ENCODE assay signal across 13 cellular contexts in genomic region chr11:446886-447285, GRCh38. TPM values are rescaled to one million over a fixed set of nuclear protein-coding genes. Genes with fewer than 3 reads are reported as not detected.
DNase-seq lines count a peak whose midpoint lies in the region; ATAC-seq and TF ChIP-seq lines count a peak whose summit lies in the region.
"Had no signal": no experiment of that assay in that cellular context is flagged by ENCODE, and none has a peak within 500 bp of the region (broad histone marks: within the 10 kb centered on the region; RNA-seq: fewer than 3 reads in every experiment).

No MANE protein-coding gene starts in this region.

- no peaks in the 10 kb centered on the region for H3K9me3 Mint-ChIP-seq in activated CD4-positive, alpha-beta T cell treated with anti-CD3 and anti-CD28 coated beads, Interleukin-2, amount 10 ng/mL, durations not matched to agents 24 days and 14 days
- H3K9me3 Mint-ChIP-seq in activated CD4-positive, alpha-beta T cell treated with anti-CD3 and anti-CD28 coated beads for 36 hours (ENCODE audit: low read depth), result no peaks in the 10 kb centered on the region
- H3K9me3 Mint-ChIP-seq in activated T-helper 17 cell treated with anti-CD3 and anti-CD28 coated beads, Interleukin-2, amount 50 U/mL, for 72 hours, result no peaks in the 10 kb centered on the region
- H3K9me3 Mint-ChIP-seq: naive thymus-derived CD4-positive, alpha-beta T cell had no signal

- H3K27ac ChIP-seq in duodenal mucosa (ENCODE audit: low read depth, low read length) (peak overlapping the region; percentile 71), upper lobe of left lung (no peak overlapping the region)

- H3K36me3 Mint-ChIP-seq in activated CD4-positive, alpha-beta T cell treated with anti-CD3 and anti-CD28 coated beads, Interleukin-2, amount 10 ng/mL, durations not matched to agents 24 days and 14 days (ENCODE audit: low read depth), result peaks cover 9% of the 10 kb centered on the region
- peaks cover 8% of the 10 kb centered on the region for H3K36me3 Mint-ChIP-seq in activated CD4-positive, alpha-beta T cell treated with anti-CD3 and anti-CD28 coated beads for 36 hours (ENCODE audit: low read depth)
- peaks cover 6% of the 10 kb centered on the region for H3K36me3 Mint-ChIP-seq in activated T-helper 17 cell treated with anti-CD3 and anti-CD28 coated beads, Interleukin-2, amount 50 U/mL, for 72 hours (ENCODE audit: low read depth)

- H3K4me1 ChIP-seq in duodenal mucosa (ENCODE audit: control insufficient read depth in 1 of 2, insufficient read depth in 2 of 2, low read length in 2 of 2) (peaks cover 38 to 57% of the 10 kb centered on the region in 2 donors), upper lobe of left lung (peaks cover 32 to 54% (median 45%) of the 10 kb centered on the region in 4 donors)

- WGBS in upper lobe of left lung, 2 donors, result 78 to 85% methylated on average over 7 of the region's 7 CpGs

- TF ChIP-seq POLR2A in upper lobe of left lung (IDR thresholded peaks at IDR 0.05), result no peak

- H3K4me3 Mint-ChIP-seq in activated CD4-positive, alpha-beta T cell treated with anti-CD3 and anti-CD28 coated beads, Interleukin-2, amount 10 ng/mL, durations not matched to agents 24 days and 14 days, result no peak overlapping the region
- H3K4me3 Mint-ChIP-seq in activated CD4-positive, alpha-beta T cell treated with anti-CD3 and anti-CD28 coated beads for 36 hours, result no peak overlapping the region
- no peak overlapping the region for H3K4me3 Mint-ChIP-seq in activated T-helper 17 cell treated with anti-CD3 and anti-CD28 coated beads, Interleukin-2, amount 50 U/mL, for 72 hours

- H3K9me3 ChIP-seq in duodenal mucosa (ENCODE audit: control insufficient read depth in 1 of 2, low read length in 2 of 2) (no peaks in the 10 kb centered on the region), upper lobe of left lung (no peaks in the 10 kb centered on the region)

- H3K9ac ChIP-seq in duodenal mucosa (ENCODE audit: low read depth in 1 of 2, low read length in 2 of 2), result peak overlapping the region; percentile 59 to 68

- H3K27me3 Mint-ChIP-seq in activated CD4-positive, alpha-beta T cell treated with anti-CD3 and anti-CD28 coated beads, Interleukin-2, amount 10 ng/mL, durations not matched to agents 24 days and 14 days, result peaks cover 8% of the 10 kb centered on the region
- H3K27me3 Mint-ChIP-seq in activated CD4-positive, alpha-beta T cell treated with anti-CD3 and anti-CD28 coated beads for 36 hours, result peaks cover 3% of the 10 kb centered on the region
- no peaks in the 10 kb centered on the region for H3K27me3 Mint-ChIP-seq in activated T-helper 17 cell treated with anti-CD3 and anti-CD28 coated beads, Interleukin-2, amount 50 U/mL, for 72 hours

- H3K36me3 ChIP-seq in duodenal mucosa (ENCODE audit: control insufficient read depth in 1 of 2, insufficient read depth in 2 of 2, low read length in 2 of 2) (no peaks in the 10 kb centered on the region), upper lobe of left lung (no peaks in the 10 kb centered on the region)

- POLR2A ChIA-PET in activated CD4-positive, alpha-beta T cell treated with anti-CD3 and anti-CD28 coated beads for 36 hours (lab: Charles Lee), result no interaction called here

- no peak for TF ChIP-seq CTCF in upper lobe of left lung (IDR thresholded peaks at IDR 0.05)

- ATAC-seq in activated CD4-positive, alpha-beta T cell treated with anti-CD3 and anti-CD28 coated beads for 36 hours, result no peak
- no peak for ATAC-seq in activated T-helper 17 cell treated with anti-CD3 and anti-CD28 coated beads, Interleukin-2, amount 50 U/mL, for 72 hours (replicated peaks)
- ATAC-seq in upper lobe of left lung (ENCODE audit: low FRiP score in 2 of 2), result no peak
- ATAC-seq: naive thymus-derived CD4-positive, alpha-beta T cell had no signal

- H3K27me3 ChIP-seq in duodenal mucosa (ENCODE audit: control insufficient read depth in 1 of 2, insufficient read depth in 2 of 2, low read length in 2 of 2) (no peaks in the 10 kb centered on the region), upper lobe of left lung (no peaks in the 10 kb centered on the region)

- no peak for DNase-seq in activated CD4-positive, alpha-beta T cell treated with anti-CD3 and anti-CD28 coated beads, Interleukin-2, amount 10 ng/mL, durations not matched to agents 24 days and 14 days
- no peak for DNase-seq in activated CD4-positive, alpha-beta T cell treated with anti-CD3 and anti-CD28 coated beads for 36 hours
- DNase-seq in NCI-H510A (lab: John Stamatoyannopoulos, UW), result peak; percentile 42
- peak; percentile 76 for DNase-seq in posterior vena cava (ENCODE audit: low spot score)
- DNase-seq in upper lobe of left lung, result no peak
- no peak for DNase-seq in UCSD-AML1 (lab: John Stamatoyannopoulos, UW; ENCODE audit: unreplicated experiment)
- DNase-seq: caudate nucleus; naive thymus-derived CD4-positive, alpha-beta T cell; NCI-H524 had no signal

- peaks cover 13% of the 10 kb centered on the region for H3K4me1 Mint-ChIP-seq in activated CD4-positive, alpha-beta T cell treated with anti-CD3 and anti-CD28 coated beads, Interleukin-2, amount 10 ng/mL, durations not matched to agents 24 days and 14 days
- H3K4me1 Mint-ChIP-seq in activated CD4-positive, alpha-beta T cell treated with anti-CD3 and anti-CD28 coated beads for 36 hours, result peaks cover 19% of the 10 kb centered on the region
- H3K4me1 Mint-ChIP-seq in activated T-helper 17 cell treated with anti-CD3 and anti-CD28 coated beads, Interleukin-2, amount 50 U/mL, for 72 hours, result peaks cover 10% of the 10 kb centered on the region

- CTCF ChIA-PET in activated CD4-positive, alpha-beta T cell treated with anti-CD3 and anti-CD28 coated beads for 36 hours (lab: Charles Lee), result interaction anchor here (1.3 kb wide), 1 partner anchor 40 kb away, joined by 7 read pairs; no protein-coding TSS in a partner anchor

- H3K27ac Mint-ChIP-seq in activated CD4-positive, alpha-beta T cell treated with anti-CD3 and anti-CD28 coated beads, Interleukin-2, amount 10 ng/mL, durations not matched to agents 24 days and 14 days, result peak overlapping the region; percentile 75
- no peak overlapping the region for H3K27ac Mint-ChIP-seq in activated CD4-positive, alpha-beta T cell treated with anti-CD3 and anti-CD28 coated beads for 36 hours
- no peak overlapping the region for H3K27ac Mint-ChIP-seq in activated T-helper 17 cell treated with anti-CD3 and anti-CD28 coated beads, Interleukin-2, amount 50 U/mL, for 72 hours

- no peak overlapping the region for H3K4me3 ChIP-seq in duodenal mucosa (ENCODE audit: low read depth in 1 of 2, low read length in 2 of 2)
- H3K4me3 ChIP-seq in upper lobe of left lung, result no peak overlapping the region

- no peak for TF ChIP-seq EP300 in upper lobe of left lung (IDR thresholded peaks at IDR 0.05)

- intact Hi-C loops in activated CD4-positive, alpha-beta T cell treated with anti-CD3 and anti-CD28 coated beads, Interleukin-2, amount 10 ng/mL, durations not matched to agents 24 days and 14 days (cut with micrococcal nuclease), result no loop called here
- intact Hi-C loops in activated CD4-positive, alpha-beta T cell treated with anti-CD3 and anti-CD28 coated beads for 36 hours (cut with DNase I, micrococcal nuclease), result loop anchor here in 1 of 2 experiments (5.0 kb wide), 1 partner anchor 140 kb away; the partner anchor contains the start of gene IFITM2
- intact Hi-C loops in posterior vena cava (cut with DNase I), result no loop called here

RNA-seq across cellular contexts. Expression of gene PTDSS2, which starts 3.2 kb away (rescaled TPM):
- 31.0 and 31.8 TPM in 2 replicates for total RNA-seq in activated CD4-positive, alpha-beta T cell treated with anti-CD3 and anti-CD28 coated beads, Interleukin-2, amount 10 ng/mL, durations not matched to agents 24 days and 14 days
- total RNA-seq in activated CD4-positive, alpha-beta T cell treated with anti-CD3 and anti-CD28 coated beads for 36 hours, result 10 to 100 TPM; 14.8 to 18.8 TPM
- total RNA-seq in posterior vena cava (10 to 100 TPM; 16.3 to 16.7 TPM), upper lobe of left lung (100 to 1,000 TPM in 1 of 6 donors, 10 to 100 TPM in 5; 29.6 to 188 (median 45.1) TPM)
- 10 to 100 TPM; 24.1 to 28.0 TPM for total RNA-seq in activated T-helper 17 cell treated with anti-CD3 and anti-CD28 coated beads, Interleukin-2, amount 50 U/mL, for 72 hours

RNA-seq across cellular contexts. Expression of gene ANO9, which starts 5.1 kb away (rescaled TPM):
- total RNA-seq in activated CD4-positive, alpha-beta T cell treated with anti-CD3 and anti-CD28 coated beads, Interleukin-2, amount 10 ng/mL, durations not matched to agents 24 days and 14 days, result 35.4 and 36.9 TPM in 2 replicates
- total RNA-seq in activated CD4-positive, alpha-beta T cell treated with anti-CD3 and anti-CD28 coated beads for 36 hours, result 10 to 100 TPM; 31.7 to 38.8 TPM
- total RNA-seq in posterior vena cava (under 1 TPM; 0.57 to 0.93 TPM), upper lobe of left lung (10 to 100 TPM; 11.7 to 62.9 (median 18.8) TPM)
- total RNA-seq in activated T-helper 17 cell treated with anti-CD3 and anti-CD28 coated beads, Interleukin-2, amount 50 U/mL, for 72 hours, result 100 to 1,000 TPM in 1 of 2 donors, 10 to 100 TPM in 1; 36.0 to 119 TPM
- total RNA-seq: SK-MEL-5, skeletal muscle tissue had no signal

RNA-seq across cellular contexts. Expression of gene SIGIRR, which starts 32.1 kb away (rescaled TPM):
- 40.7 and 42.7 TPM in 2 replicates for total RNA-seq in activated CD4-positive, alpha-beta T cell treated with anti-CD3 and anti-CD28 coated beads, Interleukin-2, amount 10 ng/mL, durations not matched to agents 24 days and 14 days
- 10 to 100 TPM; 33.0 to 34.9 TPM for total RNA-seq in activated CD4-positive, alpha-beta T cell treated with anti-CD3 and anti-CD28 coated beads for 36 hours
- total RNA-seq in posterior vena cava (10 to 100 TPM; 30.7 to 45.2 TPM), upper lobe of left lung (100 to 1,000 TPM in 3 of 6 donors, 10 to 100 TPM in 3; 54.7 to 116 (median 91.1) TPM)
- 10 to 100 TPM; 49.5 to 55.7 TPM for total RNA-seq in activated T-helper 17 cell treated with anti-CD3 and anti-CD28 coated beads, Interleukin-2, amount 50 U/mL, for 72 hours

RNA-seq across cellular contexts. Expression of gene PKP3, which starts 52.9 kb away (rescaled TPM):
- not detected in 2 replicates for total RNA-seq in activated CD4-positive, alpha-beta T cell treated with anti-CD3 and anti-CD28 coated beads, Interleukin-2, amount 10 ng/mL, durations not matched to agents 24 days and 14 days
- under 1 TPM; 0.07 to 0.18 TPM for total RNA-seq in activated CD4-positive, alpha-beta T cell treated with anti-CD3 and anti-CD28 coated beads for 36 hours
- total RNA-seq in posterior vena cava, result under 1 TPM in 1 of 2 donors, not detected in 1; 0.10 TPM
- total RNA-seq in activated T-helper 17 cell treated with anti-CD3 and anti-CD28 coated beads, Interleukin-2, amount 50 U/mL, for 72 hours, result not detected
- 10 to 100 TPM; 33.4 to 86.3 (median 55.2) TPM for total RNA-seq in upper lobe of left lung
- total RNA-seq: naive thymus-derived CD4-positive, alpha-beta T cell; SK-MEL-5 had no signal

Comparison
In these comparisons a context has a peak if more than half of its experiments do, and no peak if none do; other contexts are left out.
1. DNase-seq: peak in NCI-H510A (single experiment) and posterior vena cava (single experiment); none in activated CD4-positive, alpha-beta T cell treated with anti-CD3 and anti-CD28 coated beads, Interleukin-2, amount 10 ng/mL, durations not matched to agents 24 days and 14 days (single experiment), activated CD4-positive, alpha-beta T cell treated with anti-CD3 and anti-CD28 coated beads for 36 hours (single experiment), upper lobe of left lung (0 of 2) and UCSD-AML1 (single experiment).
2. RNA of gene ANO9, which starts 5.1 kb away (total RNA-seq): 36.0 to 119 TPM in activated T-helper 17 cell treated with anti-CD3 and anti-CD28 coated beads, Interleukin-2, amount 50 U/mL, for 72 hours, 31.7 to 38.8 TPM in activated CD4-positive, alpha-beta T cell treated with anti-CD3 and anti-CD28 coated beads for 36 hours, 35.4 to 36.9 TPM in activated CD4-positive, alpha-beta T cell treated with anti-CD3 and anti-CD28 coated beads, Interleukin-2, amount 10 ng/mL, durations not matched to agents 24 days and 14 days and 11.7 to 62.9 TPM in upper lobe of left lung; 0.57 to 0.93 TPM in posterior vena cava; every median in the first group is over 4 times any median in the second.